In genomic region chr4:3517731-3518510, GRCh38 we compare ENCODE assay signal across 26 cellular contexts. TPM values are rescaled to one million over a fixed set of nuclear protein-coding genes. Genes with fewer than 3 reads are reported as not detected.
DNase-seq lines count a peak whose midpoint lies in the region; ATAC-seq, FAIRE-seq and TF ChIP-seq lines count a peak whose summit lies in the region.
"Had no signal": no experiment of that assay in that cellular context is flagged by ENCODE, and none has a peak within 500 bp of the region (broad histone marks: within the 10 kb centered on the region; RNA-seq: fewer than 3 reads in every experiment).

No MANE protein-coding gene starts in this region.

- H2AFZ ChIP-seq in K562 (ENCODE audit: low read depth, low read length) = no peak overlapping the region
- H2AFZ ChIP-seq in HepG2 (ENCODE audit: low read length) = no peak overlapping the region

- TF ChIP-seq EP300 in K562 (IDR thresholded peaks at IDR 0.05; ENCODE audit: low read length) (no peak), HepG2 (IDR thresholded peaks at IDR 0.05; ENCODE audit: low read depth in 2 of 2, low read length in 2 of 2) (no peak), HepG2 (CRISPR knock-in tag; IDR thresholded peaks at IDR 0.05; ENCODE audit: borderline replicate concordance) (no peak), sigmoid colon (IDR thresholded peaks at IDR 0.05) (no peak)

- H3K9me3 ChIP-seq in K562 (replicated peaks; ENCODE audit: control insufficient read depth, insufficient read depth, low read depth, low read length) (no peaks in the 10 kb centered on the region), HepG2 (ENCODE audit: low read length) (no peaks in the 10 kb centered on the region), sigmoid colon (no peaks in the 10 kb centered on the region)
- H3K9me3 ChIP-seq: A549; BLaER1 treated with 17β-estradiol and CSF1 and Interleukin-3, amounts not matched to agents 10 nM and 100 nM; HAP-1; MG63 had no signal

- no peaks in the 10 kb centered on the region for H3K9me1 ChIP-seq in K562 (ENCODE audit: control insufficient read depth, insufficient read depth, low read length)

- ATAC-seq in left cardiac atrium (no peak), left ventricle myocardium superior (no peak), K562 (no peak), HepG2 (no peak), HG02852 (IDR thresholded peaks at IDR 0.05; ENCODE audit: unreplicated experiment) (no peak)
- ATAC-seq: A549; CD8-positive, alpha-beta T cell; GM12878 had no signal

- no peak overlapping the region for H3K27ac ChIP-seq in K562 (ENCODE audit: extremely low read depth, low read depth, low read length)
- H3K27ac ChIP-seq in HepG2 (ENCODE audit: extremely low read length, insufficient read depth, low read length) = no peak overlapping the region
- H3K27ac ChIP-seq in sigmoid colon = no peak overlapping the region
- H3K27ac ChIP-seq: A549; BLaER1 treated with 17β-estradiol and CSF1 and Interleukin-3, amounts not matched to agents 10 nM and 100 nM; HL-60 had no signal

- CTCF ChIA-PET in K562 (lab: Yijun Ruan, JAX; ENCODE audit: low intra/inter-chr PET ratio) = no interaction called here
- CTCF ChIA-PET in HepG2 (lab: Yijun Ruan, JAX; ENCODE audit: low intra/inter-chr PET ratio, low total read pairs) = no interaction called here

- H3K4me1 ChIP-seq in K562 (replicated peaks in 1 of 2; ENCODE audit: control insufficient read depth in 2 of 2, insufficient read depth in 2 of 2, low read length in 2 of 2) = peaks cover 0 to 21% of the 10 kb centered on the region in 2 experiments; a peak in 2 of 5 replicates
- H3K4me1 ChIP-seq in HepG2 (ENCODE audit: insufficient read depth, low read length) = no peaks in the 10 kb centered on the region
- no peaks in the 10 kb centered on the region for H3K4me1 ChIP-seq in sigmoid colon
- H3K4me1 ChIP-seq: A549, HAP-1 had no signal

- H3K9ac ChIP-seq in K562 (ENCODE audit: insufficient read depth in 1 of 2, low read depth in 2 of 2, low read length in 2 of 2) (no peak overlapping the region), HepG2 (ENCODE audit: insufficient read depth, low read depth, low read length) (no peak overlapping the region)
- H3K9ac ChIP-seq: BLaER1 treated with 17β-estradiol and CSF1 and Interleukin-3, amounts not matched to agents 10 nM and 100 nM had no signal

- intact Hi-C loops in left cardiac atrium (cut with DNase I) = no loop called here
- intact Hi-C loops in left ventricle myocardium superior (cut with micrococcal nuclease) = no loop called here
- intact Hi-C loops in K562 (cut with micrococcal nuclease) = no loop called here
- intact Hi-C loops in HepG2 (cut with micrococcal nuclease; ENCODE audit: unreplicated experiment) = no loop called here
- intact Hi-C loops in sigmoid colon (cut with DNase I) = no loop called here

- BruUV-seq in K562 (replicated peaks; lab: Mats Ljungman, UMichigan) (no TSS peak), HepG2 (replicated peaks; lab: Mats Ljungman, UMichigan) (no TSS peak)

- TF ChIP-seq CTCF in K562 (IDR thresholded peaks at IDR 0.05 in 2 of 3, conservative IDR thresholded peaks at IDR 0.05 in 1 of 3; ENCODE audit: insufficient read depth in 2 of 3, low read depth in 1 of 3, low read length in 3 of 3) (no peak), HepG2 (CRISPR knock-in tag; IDR thresholded peaks at IDR 0.05) (no peak), sigmoid colon (IDR thresholded peaks at IDR 0.05) (no peak)

- FAIRE-seq in K562 (lab: Jason Lieb, UNC) (no peak), HepG2 (lab: Jason Lieb, UNC) (no peak)
- FAIRE-seq: A549, GM12878 had no signal

- no peak for TF ChIP-seq POLR2A in K562 (conservative IDR thresholded peaks at IDR 0.05)
- no peak for TF ChIP-seq POLR2A in HepG2 (IDR thresholded peaks at IDR 0.05; ENCODE audit: insufficient read depth in 1 of 2, low read depth in 2 of 2, low read length in 2 of 2)
- no peak for TF ChIP-seq POLR2A in sigmoid colon (IDR thresholded peaks at IDR 0.05)

- no peak overlapping the region for H3K4me2 ChIP-seq in K562 (ENCODE audit: insufficient read depth, low read length)
- no peak overlapping the region for H3K4me2 ChIP-seq in HepG2 (ENCODE audit: low read depth, low read length)
- H3K4me2 ChIP-seq: A549; BLaER1 treated with 17β-estradiol and CSF1 and Interleukin-3, amounts not matched to agents 10 nM and 100 nM had no signal

- POLR2A ChIA-PET in K562 (lab: Yijun Ruan, JAX) = interaction anchor here (0.6 to 2.2 kb wide), 3 partner anchors 12 to 377 kb away, joined by 3 to 9 read pairs (median 3); no protein-coding TSS in a partner anchor
- POLR2A ChIA-PET in HepG2 (lab: Yijun Ruan, JAX) = no interaction called here

- TF ChIP-seq RAD21 in K562 (CRISPR knock-in tag; conservative IDR thresholded peaks at IDR 0.05 in 1 of 2, IDR thresholded peaks at IDR 0.05 in 1 of 2) (no peak), HepG2 (CRISPR knock-in tag; IDR thresholded peaks at IDR 0.05) (no peak)

- no peaks in the 10 kb centered on the region for H3K79me2 ChIP-seq in K562 (ENCODE audit: control insufficient read depth, insufficient read depth, low read length)
- no peaks in the 10 kb centered on the region for H3K79me2 ChIP-seq in HepG2 (ENCODE audit: insufficient read depth, low read length)

- WGBS in K562 (ENCODE audit: insufficient coverage, low coverage, missing lambda C conversion rate) = 94% methylated on average over 25 of the region's 49 CpGs
- over 99% methylated on average over 27 of the region's 49 CpGs for WGBS in HepG2 (ENCODE audit: low lambda C conversion rate)
- 94 to 96% methylated on average over 49 of the region's 49 CpGs for WGBS in sigmoid colon, 2 donors

- no peak overlapping the region for H3K4me3 ChIP-seq in K562
- no peak overlapping the region for H3K4me3 ChIP-seq in HepG2 (replicated peaks in 1 of 3; ENCODE audit: insufficient read depth in 1 of 3, low read depth in 2 of 3, low read length in 3 of 3)
- H3K4me3 ChIP-seq in sigmoid colon = no peak overlapping the region
- H3K4me3 ChIP-seq: A549; BLaER1 treated with 17β-estradiol and CSF1 and Interleukin-3, amounts not matched to agents 10 nM and 100 nM; GM12878; HAP-1; MG63 had no signal

- H3K27me3 ChIP-seq in K562 (ENCODE audit: control insufficient read depth in 2 of 2, insufficient read depth in 2 of 2, low read length in 2 of 2) (no peaks in the 10 kb centered on the region), HepG2 (ENCODE audit: control insufficient read depth in 1 of 2, insufficient read depth in 2 of 2, low read length in 2 of 2) (no peaks in the 10 kb centered on the region), sigmoid colon (no peaks in the 10 kb centered on the region)
- H3K27me3 ChIP-seq: BLaER1 treated with 17β-estradiol and CSF1 and Interleukin-3, amounts not matched to agents 10 nM and 100 nM; MG63 had no signal

- in situ Hi-C loops in K562 (cut with MboI) = no loop called here
- in situ Hi-C loops in HepG2 (cut with HindIII; ENCODE audit: extremely low pct_ligation_motif_present, low pct_unique_long_range_greater_than_20kb) = no loop called here

- H4K20me1 ChIP-seq in K562 (replicated peaks; ENCODE audit: control insufficient read depth, insufficient read depth, low read length) (no peaks in the 10 kb centered on the region; the same call in 1 of the 2 replicates), HepG2 (ENCODE audit: insufficient read depth, low read length) (no peaks in the 10 kb centered on the region)

- H3K36me3 ChIP-seq in K562 (ENCODE audit: control insufficient read depth, insufficient read depth, low read length) (peaks cover 91% of the 10 kb centered on the region; the same call in 2 of the 3 replicates), HepG2 (replicated peaks in 1 of 2; ENCODE audit: control insufficient read depth in 1 of 2, insufficient read depth in 2 of 2, low read length in 2 of 2) (peaks cover 41 to 83% of the 10 kb centered on the region in 2 experiments), sigmoid colon (peaks cover 50 to 98% (median 79%) of the 10 kb centered on the region in 4 donors)
- H3K36me3 ChIP-seq: MG63 had no signal

- peak; percentile 21 for DNase-seq in left cardiac atrium
- DNase-seq in left ventricle myocardium superior = no peak
- DNase-seq in K562 (ENCODE audit: extremely low read depth in 1 of 4, low spot score in 3 of 4) = no peak
- DNase-seq in HepG2 (ENCODE audit: low spot score) = no peak
- peak; percentile 63 for DNase-seq in sigmoid colon
- no peak for DNase-seq in SK-N-DZ (ENCODE audit: low spot score)
- DNase-seq in NCI-H2081 (lab: John Stamatoyannopoulos, UW) = no peak
- DNase-seq: Calu3; GF-D8; Kasumi-1; MG63; NCI-H1048; NCI-H1436 treated with DMSO at 0.1 percent for 48 hours; NCI-H2081 treated with DMSO at 0.1 percent for 48 hours; NCI-H510A; NCI-H748 treated with DMSO at 0.1 percent for 48 hours; NK-92 treated with Interleukin-12 subunit alpha and Interleukin-12 subunit beta, amount 100 ng/mL, for 24 hours had no signal

RNA-seq across cellular contexts. Expression of gene LRPAP1, which starts 14.3 kb away (rescaled TPM):
- 100 to 1,000 TPM; 226 to 312 TPM for total RNA-seq in left cardiac atrium
- 307 TPM for total RNA-seq in left ventricle myocardium superior
- total RNA-seq in K562 (2011; cell fraction: chromatin; rRNA removed; ENCODE audit: low replicate concordance) = 44.0 and 98.8 TPM in 2 replicates
- 76.2 and 78.7 TPM in 2 replicates for total RNA-seq in K562 (2011; cell fraction: nucleolus; rRNA removed)
- 43.0 and 46.3 TPM in 2 replicates for total RNA-seq in K562 (2011; cell fraction: nucleoplasm; rRNA removed)
- total RNA-seq in K562 (2014; rRNA removed) = 73.5 and 105 TPM in 2 replicates
- 18.7 and 24.6 TPM in 2 replicates for total RNA-seq in K562 (2014; rRNA removed; fragmentation: Illumina TruSeq; extraction: Trizol)
- 41.8 and 49.7 TPM in 2 replicates for total RNA-seq in K562 (2015; rRNA removed; fragmentation: Illumina TruSeq; extraction: Trizol)
- 72.0 and 75.5 TPM in 2 replicates for total RNA-seq in K562 (2021)
- polyA plus RNA-seq in K562 (2011; rRNA removed) = 43.6 and 45.0 TPM in 2 replicates
- polyA plus RNA-seq in K562 (2011; cell fraction: cytosol; rRNA removed) = 28.1 and 40.4 TPM in 2 replicates
- polyA plus RNA-seq in K562 (2011; cell fraction: nucleus; rRNA removed) = 33.7 and 47.1 TPM in 2 replicates
- 70.2 and 113 TPM in 2 replicates for polyA plus RNA-seq in K562 (2012)
- polyA plus RNA-seq in K562 (2014; fragmentation: Illumina TruSeq; extraction: Trizol) = 33.1 and 55.4 TPM in 2 replicates
- polyA plus RNA-seq in K562 (2014; fragmentation: Nextera tagmentation; extraction: Ambion mirVana) = 1 to 10 TPM; 1.1 to 6.1 TPM
- polyA plus RNA-seq in K562 (2014; rRNA removed) = 57.7 and 69.9 TPM in 2 replicates
- polyA minus RNA-seq in K562 (2011; rRNA and poly(A)+ RNA removed) = 23.0 and 26.5 TPM in 2 replicates
- polyA minus RNA-seq in K562 (2011; cell fraction: cytosol; rRNA and poly(A)+ RNA removed) = 19.7 and 31.3 TPM in 2 replicates
- polyA minus RNA-seq in K562 (2011; cell fraction: nucleus; rRNA and poly(A)+ RNA removed) = 17.9 and 19.5 TPM in 2 replicates
- total RNA-seq in HepG2 (2016; rRNA removed; fragmentation: Illumina TruSeq; extraction: Trizol) = 81.5 and 191 TPM in 2 replicates
- total RNA-seq in HepG2 (2016; cell fraction: cytosol; rRNA removed; fragmentation: Illumina TruSeq; extraction: Trizol; ENCODE audit: low read depth) = 13.6 and 13.8 TPM in 2 replicates
- 74.4 and 198 TPM in 2 replicates for total RNA-seq in HepG2 (2016; cell fraction: insoluble cytoplasmic fraction; rRNA removed; fragmentation: Illumina TruSeq; extraction: Trizol)
- 21.2 and 25.2 TPM in 2 replicates for total RNA-seq in HepG2 (2016; cell fraction: membrane; rRNA removed; fragmentation: Illumina TruSeq; extraction: Trizol)
- 143 and 170 TPM in 2 replicates for total RNA-seq in HepG2 (2016; cell fraction: nucleus; rRNA removed; fragmentation: Illumina TruSeq; extraction: Trizol)
- polyA plus RNA-seq in HepG2 (2011; rRNA removed) = 153 and 176 TPM in 2 replicates
- 149 and 180 TPM in 2 replicates for polyA plus RNA-seq in HepG2 (2011; cell fraction: cytosol; rRNA removed)
- polyA plus RNA-seq in HepG2 (2011; cell fraction: nucleus; rRNA removed) = 95.3 and 103 TPM in 2 replicates
- 118 TPM in 2 replicates for polyA plus RNA-seq in HepG2 (2012)
- 23.9 and 25.8 TPM in 2 replicates for polyA plus RNA-seq in HepG2 (2016; cell fraction: cytosol; fragmentation: Illumina TruSeq; extraction: Trizol; ENCODE audit: low read depth)
- 64.4 and 77.4 TPM in 2 replicates for polyA plus RNA-seq in HepG2 (2016; cell fraction: insoluble cytoplasmic fraction; fragmentation: Illumina TruSeq; extraction: Trizol; ENCODE audit: low read depth)
- polyA plus RNA-seq in HepG2 (2016; cell fraction: membrane; fragmentation: Illumina TruSeq; extraction: Trizol; ENCODE audit: low read depth) = 25.2 and 31.6 TPM in 2 replicates
- polyA plus RNA-seq in HepG2 (2016; cell fraction: nucleus; fragmentation: Illumina TruSeq; extraction: Trizol; ENCODE audit: insufficient read depth, low read depth) = 270 and 284 TPM in 2 replicates
- polyA minus RNA-seq in HepG2 (2011; rRNA and poly(A)+ RNA removed; ENCODE audit: low replicate concordance) = 32.2 and 52.3 TPM in 2 replicates
- 53.1 and 54.6 TPM in 2 replicates for polyA minus RNA-seq in HepG2 (2011; cell fraction: cytosol; rRNA and poly(A)+ RNA removed)
- polyA minus RNA-seq in HepG2 (2011; cell fraction: nucleus; rRNA and poly(A)+ RNA removed) = 24.3 and 25.0 TPM in 2 replicates
- total RNA-seq in sigmoid colon = 100 to 1,000 TPM in 2 of 4 donors, 10 to 100 TPM in 2; 85.3 to 127 (median 99.6) TPM
- polyA plus RNA-seq in sigmoid colon = 100 to 1,000 TPM in 1 of 3 donors, 10 to 100 TPM in 2; 25.2 to 123 (median 44.2) TPM
- 40.9 and 43.3 TPM in 2 replicates for polyA plus RNA-seq in SK-N-DZ (2014; cell fraction: cytosol; rRNA removed)
- polyA plus RNA-seq in SK-N-DZ (2014; cell fraction: nucleus; rRNA removed) = 27.2 and 40.4 TPM in 2 replicates

RNA-seq across cellular contexts. Expression of gene DOK7, which starts 54.8 kb away (rescaled TPM):
- total RNA-seq in left cardiac atrium (10 to 100 TPM; 21.5 to 38.2 TPM), left ventricle myocardium superior (35.5 TPM), K562 (2014; rRNA removed) (not detected in 2 replicates), K562 (2014; rRNA removed; fragmentation: Illumina TruSeq; extraction: Trizol) (not detected in 2 replicates), K562 (2015; rRNA removed; fragmentation: Illumina TruSeq; extraction: Trizol) (not detected in 2 replicates), K562 (2021) (not detected in 2 replicates), HepG2 (2016; rRNA removed; fragmentation: Illumina TruSeq; extraction: Trizol) (0.07 TPM in 1 of 2 replicates, not detected in the other), sigmoid colon (1 to 10 TPM in 1 of 4 donors, not detected in 3; 1.9 TPM)
- not detected in 2 replicates for total RNA-seq in K562 (2011; cell fraction: chromatin; rRNA removed; ENCODE audit: low replicate concordance)
- total RNA-seq in K562 (2011; cell fraction: nucleolus; rRNA removed) = not detected in 2 replicates
- total RNA-seq in K562 (2011; cell fraction: nucleoplasm; rRNA removed) = not detected in 2 replicates
- polyA plus RNA-seq in K562 (2011; rRNA removed) (not detected in 2 replicates), K562 (2014; fragmentation: Illumina TruSeq; extraction: Trizol) (not detected in 2 replicates), K562 (2014; fragmentation: Nextera tagmentation; extraction: Ambion mirVana) (not detected), K562 (2014; rRNA removed) (not detected in 2 replicates), HepG2 (2011; rRNA removed) (0.03 and 0.05 TPM in 2 replicates), sigmoid colon (1 to 10 TPM in 1 of 3 donors, under 1 TPM in 1, not detected in 1; 0.85 to 1.2 TPM)
- not detected in 2 replicates for polyA plus RNA-seq in K562 (2011; cell fraction: cytosol; rRNA removed)
- not detected in 2 replicates for polyA plus RNA-seq in K562 (2011; cell fraction: nucleus; rRNA removed)
- polyA plus RNA-seq in K562 (2012) = not detected in 2 replicates
- polyA minus RNA-seq in K562 (2011; rRNA and poly(A)+ RNA removed) = not detected in 2 replicates
- not detected in 2 replicates for polyA minus RNA-seq in K562 (2011; cell fraction: cytosol; rRNA and poly(A)+ RNA removed)
- polyA minus RNA-seq in K562 (2011; cell fraction: nucleus; rRNA and poly(A)+ RNA removed) = not detected in 2 replicates
- total RNA-seq in HepG2 (2016; cell fraction: cytosol; rRNA removed; fragmentation: Illumina TruSeq; extraction: Trizol; ENCODE audit: low read depth) = not detected in 2 replicates
- 0.04 TPM in 1 of 2 replicates, not detected in the other for total RNA-seq in HepG2 (2016; cell fraction: insoluble cytoplasmic fraction; rRNA removed; fragmentation: Illumina TruSeq; extraction: Trizol)
- total RNA-seq in HepG2 (2016; cell fraction: membrane; rRNA removed; fragmentation: Illumina TruSeq; extraction: Trizol) = 0.06 TPM in 1 of 2 replicates, not detected in the other
- not detected in 2 replicates for total RNA-seq in HepG2 (2016; cell fraction: nucleus; rRNA removed; fragmentation: Illumina TruSeq; extraction: Trizol)
- polyA plus RNA-seq in HepG2 (2011; cell fraction: cytosol; rRNA removed) = 0.05 and 0.08 TPM in 2 replicates
- 0.26 and 0.32 TPM in 2 replicates for polyA plus RNA-seq in HepG2 (2011; cell fraction: nucleus; rRNA removed)
- polyA plus RNA-seq in HepG2 (2012) = not detected in 2 replicates
- not detected in 2 replicates for polyA plus RNA-seq in HepG2 (2016; cell fraction: cytosol; fragmentation: Illumina TruSeq; extraction: Trizol; ENCODE audit: low read depth)
- polyA plus RNA-seq in HepG2 (2016; cell fraction: insoluble cytoplasmic fraction; fragmentation: Illumina TruSeq; extraction: Trizol; ENCODE audit: low read depth) = 0.19 TPM in 1 of 2 replicates, not detected in the other
- not detected in 2 replicates for polyA plus RNA-seq in HepG2 (2016; cell fraction: membrane; fragmentation: Illumina TruSeq; extraction: Trizol; ENCODE audit: low read depth)
- polyA plus RNA-seq in HepG2 (2016; cell fraction: nucleus; fragmentation: Illumina TruSeq; extraction: Trizol; ENCODE audit: insufficient read depth, low read depth) = not detected in 2 replicates
- polyA minus RNA-seq in HepG2 (2011; rRNA and poly(A)+ RNA removed; ENCODE audit: low replicate concordance) = 0.38 TPM in 1 of 2 replicates, not detected in the other
- polyA minus RNA-seq in HepG2 (2011; cell fraction: cytosol; rRNA and poly(A)+ RNA removed) = not detected in 2 replicates
- polyA minus RNA-seq in HepG2 (2011; cell fraction: nucleus; rRNA and poly(A)+ RNA removed) = not detected in 2 replicates
- 0.35 and 0.43 TPM in 2 replicates for polyA plus RNA-seq in SK-N-DZ (2014; cell fraction: cytosol; rRNA removed)
- 0.31 TPM in 1 of 2 replicates, not detected in the other for polyA plus RNA-seq in SK-N-DZ (2014; cell fraction: nucleus; rRNA removed)
- total RNA-seq: CD8-positive, alpha-beta T cell; HT1080; RPMI7951 had no signal

Comparison
In these comparisons a context has a peak if more than half of its experiments do, and no peak if none do; other contexts are left out.
1. DNase-seq: peak in left cardiac atrium (single experiment) and sigmoid colon (single experiment); none in left ventricle myocardium superior (single experiment), K562 (0 of 4), HepG2 (single experiment), SK-N-DZ (single experiment) and NCI-H2081 (0 of 2).
2. RNA of gene DOK7, which starts 54.8 kb away (total RNA-seq): 21.5 to 38.2 TPM in left cardiac atrium and 35.5 TPM in left ventricle myocardium superior (single experiment); 0.04 to 0.07 TPM in HepG2, not detected in K562 and 1.9 TPM in sigmoid colon; every median in the first group is over 4 times any median in the second.